13 cellular contexts compared by ENCODE assay signal in genomic region chr7:111041577-111041976, GRCh38. TPM values are rescaled to one million over a fixed set of nuclear protein-coding genes. Genes with fewer than 3 reads are reported as not detected.
DNase-seq lines count a peak whose midpoint lies in the region; ATAC-seq and TF ChIP-seq lines count a peak whose summit lies in the region.
"Had no signal": no experiment of that assay in that cellular context is flagged by ENCODE, and none has a peak within 500 bp of the region (broad histone marks: within the 10 kb centered on the region; RNA-seq: fewer than 3 reads in every experiment).

No MANE protein-coding gene starts in this region.

- H3K4me1 Mint-ChIP-seq in activated T-cell treated with anti-CD3 and anti-CD28 coated beads, Interleukin-2, amount 50 U/mL, for 4 hours (ENCODE audit: low read depth): peaks cover 21% of the 10 kb centered on the region
- peaks cover 14 to 22% (median 16%) of the 10 kb centered on the region in 3 donors for H3K4me1 Mint-ChIP-seq in T-cell

- no peaks in the 10 kb centered on the region for H3K9me3 Mint-ChIP-seq in activated T-cell treated with anti-CD3 and anti-CD28 coated beads, Interleukin-2, amount 50 U/mL, for 4 hours
- no peaks in the 10 kb centered on the region for H3K9me3 Mint-ChIP-seq in T-cell
- H3K9me3 Mint-ChIP-seq: natural killer cell treated with Interleukin-12 subunit alpha and Interleukin-12 subunit beta and Interleukin-15 and Interleukin-18, amount 100 ng/mL, for 72 hours had no signal

- no peak for DNase-seq in activated T-cell treated with anti-CD3 and anti-CD28 coated beads, Interleukin-2, amount 50 U/mL, for 4 hours
- no peak for DNase-seq in activated T-cell treated with anti-CD3 and anti-CD28 coated beads, Interleukin-2, amount 50 U/mL, for 1 hour
- DNase-seq in T-cell (no peak), fibroblast of mammary gland (ENCODE audit: low read depth) (peak; percentile 3), superior temporal gyrus (ENCODE audit: extremely low spot score) (no peak), SIG-M5 (lab: John Stamatoyannopoulos, UW) (no peak)
- no peak for DNase-seq in stimulated activated naive CD8-positive, alpha-beta T cell treated with anti-CD3 and anti-CD28 coated beads, Interleukin-15, Interleukin-2, amounts not matched to agents 100 U/mL and 50 U/mL, for 24 hours
- DNase-seq: NCI-H2029 treated with DMSO at 0.1 percent for 48 hours; right cardiac atrium; stimulated activated CD4-positive, alpha-beta T cell treated with anti-CD3 and anti-CD28 coated beads, Interleukin-4, amount 100 ng/mL, for 24 hours had no signal

- no peak overlapping the region for H3K4me3 Mint-ChIP-seq in activated T-cell treated with anti-CD3 and anti-CD28 coated beads, Interleukin-2, amount 50 U/mL, for 4 hours
- H3K4me3 Mint-ChIP-seq in T-cell: peak overlapping the region in 2 of 3 donors; percentile 1 to 37
- H3K4me3 Mint-ChIP-seq: natural killer cell treated with Interleukin-12 subunit alpha and Interleukin-12 subunit beta and Interleukin-15 and Interleukin-18, amount 100 ng/mL, for 72 hours had no signal

- H3K36me3 Mint-ChIP-seq in activated T-cell treated with anti-CD3 and anti-CD28 coated beads, Interleukin-2, amount 50 U/mL, for 4 hours (ENCODE audit: insufficient read depth): no peaks in the 10 kb centered on the region
- H3K36me3 Mint-ChIP-seq in T-cell: no peaks in the 10 kb centered on the region
- H3K36me3 Mint-ChIP-seq: natural killer cell treated with Interleukin-12 subunit alpha and Interleukin-12 subunit beta and Interleukin-15 and Interleukin-18, amount 100 ng/mL, for 72 hours had no signal

- H3K4me3 ChIP-seq in fibroblast of mammary gland (ENCODE audit: control insufficient read depth, low read depth, low read length): no peak overlapping the region
- H3K4me3 ChIP-seq: adrenal gland had no signal

- CTCF ChIA-PET in T-cell (lab: Charles Lee): interaction anchor here in 1 of 2 donors (1.1 kb wide), 1 partner anchor 28 kb away, joined by 4 read pairs; no protein-coding TSS in a partner anchor

- no peak for TF ChIP-seq CTCF in fibroblast of mammary gland (conservative IDR thresholded peaks at IDR 0.05; ENCODE audit: control insufficient read depth, insufficient read depth, low read depth, low read length)

- POLR2A ChIA-PET in T-cell (lab: Charles Lee): interaction anchor here in 1 of 2 donors (0.7 kb wide), 1 partner anchor 259 kb away, joined by 3 read pairs; no protein-coding TSS in a partner anchor

- no peaks in the 10 kb centered on the region for H3K27me3 Mint-ChIP-seq in activated T-cell treated with anti-CD3 and anti-CD28 coated beads, Interleukin-2, amount 50 U/mL, for 4 hours (ENCODE audit: low read depth)
- no peaks in the 10 kb centered on the region for H3K27me3 Mint-ChIP-seq in T-cell
- H3K27me3 Mint-ChIP-seq: natural killer cell treated with Interleukin-12 subunit alpha and Interleukin-12 subunit beta and Interleukin-15 and Interleukin-18, amount 100 ng/mL, for 72 hours had no signal

- ATAC-seq in activated T-cell treated with anti-CD3 and anti-CD28 coated beads, Interleukin-2, amount 50 U/mL, for 4 hours: peak; percentile 82 to 87
- ATAC-seq in T-cell (replicated peaks in 1 of 4): peak; percentile 45 to 72 (median 57)
- peak; percentile 89 for ATAC-seq in stimulated activated naive CD8-positive, alpha-beta T cell treated with anti-CD3 and anti-CD28 coated beads, Interleukin-15, Interleukin-2, amounts not matched to agents 100 U/mL and 50 U/mL, for 24 hours
- no peak for ATAC-seq in HG02970 (IDR thresholded peaks at IDR 0.05; ENCODE audit: low FRiP score, unreplicated experiment)
- ATAC-seq: natural killer cell treated with Interleukin-12 subunit alpha and Interleukin-12 subunit beta and Interleukin-15 and Interleukin-18, amount 100 ng/mL, for 72 hours; right cardiac atrium had no signal

- peak overlapping the region; percentile 19 to 73 for H3K27ac Mint-ChIP-seq in T-cell
- H3K27ac Mint-ChIP-seq: natural killer cell treated with Interleukin-12 subunit alpha and Interleukin-12 subunit beta and Interleukin-15 and Interleukin-18, amount 100 ng/mL, for 72 hours had no signal

RNA-seq across cellular contexts. Expression of gene LRRN3, which starts 49.4 kb away (rescaled TPM):
- total RNA-seq in activated T-cell treated with anti-CD3 and anti-CD28 coated beads, Interleukin-2, amount 50 U/mL, for 4 hours: 10 to 100 TPM; 35.7 to 54.0 (median 39.2) TPM
- total RNA-seq in T-cell: 100 to 1,000 TPM in 1 of 5 donors, 10 to 100 TPM in 4; 18.5 to 106 (median 52.3) TPM
